17 cellular contexts compared by ENCODE assay signal in genomic region chr10:77240959-77241358, GRCh38.
DNase-seq lines count a peak whose midpoint lies in the region; ATAC-seq and TF ChIP-seq lines count a peak whose summit lies in the region.
"Had no signal": no experiment of that assay in that cellular context is flagged by ENCODE, and none has a peak within 500 bp of the region (broad histone marks: within the 10 kb centered on the region; RNA-seq: fewer than 3 reads in every experiment).

No MANE protein-coding gene starts in this region.

- DNase-seq in coronary artery (ENCODE audit: low spot score) (no peak), smooth muscle cell (lab: John Stamatoyannopoulos, UW; ENCODE audit: unreplicated experiment) (no peak), heart right ventricle (no peak), NCI-H69 (lab: John Stamatoyannopoulos, UW) (no peak), H4 (ENCODE audit: low spot score) (no peak)
- no peak for DNase-seq in activated naive CD8-positive, alpha-beta T cell treated with anti-CD3 and anti-CD28 coated beads for 36 hours
- DNase-seq: Calu3; CD8-positive, alpha-beta T cell; GOT3; KBM-7; NCI-H1694 treated with DMSO at 0.1 percent for 48 hours; NCI-H82; SJCRH30 had no signal

- H3K4me3 ChIP-seq in HEK293 (ENCODE audit: low read depth, low read length) (no peak overlapping the region), coronary artery (no peak overlapping the region), muscle layer of colon (ENCODE audit: low read depth in 1 of 2, low read length in 2 of 2) (no peak overlapping the region), smooth muscle cell (no peak overlapping the region), heart right ventricle (no peak overlapping the region)
- H3K4me3 ChIP-seq: A549, SJCRH30 had no signal

- intact Hi-C loops in heart right ventricle (cut with DNase I): loop anchor here in 1 of 10 donors (5.0 kb wide), 1 partner anchor 401 kb away; no protein-coding TSS in a partner anchor

- H3K9me3 Mint-ChIP-seq in activated naive CD8-positive, alpha-beta T cell treated with anti-CD3 and anti-CD28 coated beads for 36 hours: no peaks in the 10 kb centered on the region
- H3K9me3 Mint-ChIP-seq: CD8-positive, alpha-beta T cell had no signal

- H3K27ac ChIP-seq in HEK293 (ENCODE audit: extremely low read depth, low read depth, low read length): 0 out of 2 replicates have a peak overlapping the region, but pooled peaks have one; percentile 27
- H3K27ac ChIP-seq in coronary artery: peak overlapping the region; percentile 72 to 81
- peak overlapping the region; percentile 75 for H3K27ac ChIP-seq in muscle layer of colon (ENCODE audit: low read depth, low read length)
- H3K27ac ChIP-seq in smooth muscle cell (ENCODE audit: low read depth): peak overlapping the region; percentile 74
- no peak overlapping the region for H3K27ac ChIP-seq in heart right ventricle
- H3K27ac ChIP-seq: A549, SJCRH30 had no signal

- no peaks in the 10 kb centered on the region for H3K79me2 ChIP-seq in smooth muscle cell (ENCODE audit: low read depth)

- TF ChIP-seq CTCF in HEK293 (tag by site-specific recombination; IDR thresholded peaks at IDR 0.05) (no peak), coronary artery (IDR thresholded peaks at IDR 0.05) (no peak), smooth muscle cell (IDR thresholded peaks at IDR 0.05; ENCODE audit: borderline replicate concordance, insufficient read depth, poor library complexity, severe bottlenecking) (no peak), heart right ventricle (IDR thresholded peaks at IDR 0.05) (no peak)

- no peak for ATAC-seq in heart right ventricle
- ATAC-seq: A549; CD8-positive, alpha-beta T cell; HepG2 had no signal

- H3K9ac ChIP-seq in muscle layer of colon (ENCODE audit: low read length) (peak overlapping the region; percentile 9), smooth muscle cell (ENCODE audit: low read depth) (no peak overlapping the region)

- no peaks in the 10 kb centered on the region for H3K9me3 ChIP-seq in HEK293 (ENCODE audit: control insufficient read depth, insufficient read depth, low read depth, low read length)
- H3K9me3 ChIP-seq in muscle layer of colon (ENCODE audit: low read length): no peaks in the 10 kb centered on the region
- no peaks in the 10 kb centered on the region for H3K9me3 ChIP-seq in smooth muscle cell (replicated peaks; ENCODE audit: low read depth)
- H3K9me3 ChIP-seq in heart right ventricle: no peaks in the 10 kb centered on the region
- H3K9me3 ChIP-seq: A549, SJCRH30 had no signal

- no peak overlapping the region for H3K27ac Mint-ChIP-seq in activated naive CD8-positive, alpha-beta T cell treated with anti-CD3 and anti-CD28 coated beads for 36 hours
- H3K27ac Mint-ChIP-seq: CD8-positive, alpha-beta T cell had no signal

- WGBS in smooth muscle cell (ENCODE audit: low lambda C conversion rate): 82% methylated on average over 3 of the region's 3 CpGs
- WGBS in heart right ventricle, 2 donors: 75 to 86% methylated on average over 3 of the region's 3 CpGs

- CTCF ChIA-PET in HEK293 (lab: Yijun Ruan, JAX): interaction anchor here (2.2 kb wide), 1 partner anchor 10 kb away, joined by 15 read pairs; no protein-coding TSS in a partner anchor

- no peaks in the 10 kb centered on the region for H3K36me3 ChIP-seq in HEK293 (ENCODE audit: control insufficient read depth in 2 of 2, insufficient read depth in 1 of 2, low read length in 2 of 2)
- no peaks in the 10 kb centered on the region for H3K36me3 ChIP-seq in muscle layer of colon (ENCODE audit: insufficient read depth, low read length)
- no peaks in the 10 kb centered on the region for H3K36me3 ChIP-seq in smooth muscle cell (ENCODE audit: low read depth)
- no peaks in the 10 kb centered on the region for H3K36me3 ChIP-seq in heart right ventricle
- H3K36me3 ChIP-seq: SJCRH30 had no signal

- H3K36me3 Mint-ChIP-seq in activated naive CD8-positive, alpha-beta T cell treated with anti-CD3 and anti-CD28 coated beads for 36 hours: no peaks in the 10 kb centered on the region
- H3K36me3 Mint-ChIP-seq: CD8-positive, alpha-beta T cell had no signal

- H2AFZ ChIP-seq in smooth muscle cell (ENCODE audit: low read depth): no peak overlapping the region

- H4K20me1 ChIP-seq in smooth muscle cell (ENCODE audit: low read depth): no peaks in the 10 kb centered on the region

- H3K4me1 ChIP-seq in HEK293 (ENCODE audit: control insufficient read depth, insufficient read depth, low read length) (peaks cover 7% of the 10 kb centered on the region), muscle layer of colon (ENCODE audit: insufficient read depth, low read length) (peaks cover 94% of the 10 kb centered on the region), smooth muscle cell (ENCODE audit: low read depth) (no peaks in the 10 kb centered on the region), heart right ventricle (peaks cover 0 to 28% (median 0%) of the 10 kb centered on the region in 9 donors)

- H3K27me3 ChIP-seq in muscle layer of colon (ENCODE audit: control insufficient read depth in 1 of 2, insufficient read depth in 2 of 2, low read length in 2 of 2) (no peaks in the 10 kb centered on the region), smooth muscle cell (ENCODE audit: low read depth) (no peaks in the 10 kb centered on the region), heart right ventricle (peaks cover 0 to 3% (median 0%) of the 10 kb centered on the region in 7 donors)
- H3K27me3 ChIP-seq: SJCRH30 had no signal

- H3K4me1 Mint-ChIP-seq in activated naive CD8-positive, alpha-beta T cell treated with anti-CD3 and anti-CD28 coated beads for 36 hours: peaks cover 10% of the 10 kb centered on the region

- POLR2A ChIA-PET in HEK293 (lab: Yijun Ruan, JAX): no interaction called here

- no peak overlapping the region for H3K4me3 Mint-ChIP-seq in activated naive CD8-positive, alpha-beta T cell treated with anti-CD3 and anti-CD28 coated beads for 36 hours
- H3K4me3 Mint-ChIP-seq: CD8-positive, alpha-beta T cell had no signal

- H3K27me3 Mint-ChIP-seq in activated naive CD8-positive, alpha-beta T cell treated with anti-CD3 and anti-CD28 coated beads for 36 hours: no peaks in the 10 kb centered on the region

- peaks cover 45% of the 10 kb centered on the region for H3F3A ChIP-seq in smooth muscle cell (ENCODE audit: low read depth)

- no peak overlapping the region for H3K4me2 ChIP-seq in smooth muscle cell
- H3K4me2 ChIP-seq: A549 had no signal

TF ChIP-seq in HEK293, 187 proteins besides CTCF, POLR2A, EP300 and RAD21 (continues in another document):
- TF ChIP-seq ZNF24 (tag by site-specific recombination; IDR thresholded peaks at IDR 0.05) (no peak), ZNF404 (tag by site-specific recombination; IDR thresholded peaks at IDR 0.05) (no peak), EGR2 (tag by site-specific recombination; IDR thresholded peaks at IDR 0.05; ENCODE audit: low read depth) (no peak), ZNF175 (tag by site-specific recombination; IDR thresholded peaks at IDR 0.05) (no peak), ZNF266 (tag by site-specific recombination; IDR thresholded peaks at IDR 0.05; ENCODE audit: low read depth) (no peak)
- TF ChIP-seq, protein P1, sequence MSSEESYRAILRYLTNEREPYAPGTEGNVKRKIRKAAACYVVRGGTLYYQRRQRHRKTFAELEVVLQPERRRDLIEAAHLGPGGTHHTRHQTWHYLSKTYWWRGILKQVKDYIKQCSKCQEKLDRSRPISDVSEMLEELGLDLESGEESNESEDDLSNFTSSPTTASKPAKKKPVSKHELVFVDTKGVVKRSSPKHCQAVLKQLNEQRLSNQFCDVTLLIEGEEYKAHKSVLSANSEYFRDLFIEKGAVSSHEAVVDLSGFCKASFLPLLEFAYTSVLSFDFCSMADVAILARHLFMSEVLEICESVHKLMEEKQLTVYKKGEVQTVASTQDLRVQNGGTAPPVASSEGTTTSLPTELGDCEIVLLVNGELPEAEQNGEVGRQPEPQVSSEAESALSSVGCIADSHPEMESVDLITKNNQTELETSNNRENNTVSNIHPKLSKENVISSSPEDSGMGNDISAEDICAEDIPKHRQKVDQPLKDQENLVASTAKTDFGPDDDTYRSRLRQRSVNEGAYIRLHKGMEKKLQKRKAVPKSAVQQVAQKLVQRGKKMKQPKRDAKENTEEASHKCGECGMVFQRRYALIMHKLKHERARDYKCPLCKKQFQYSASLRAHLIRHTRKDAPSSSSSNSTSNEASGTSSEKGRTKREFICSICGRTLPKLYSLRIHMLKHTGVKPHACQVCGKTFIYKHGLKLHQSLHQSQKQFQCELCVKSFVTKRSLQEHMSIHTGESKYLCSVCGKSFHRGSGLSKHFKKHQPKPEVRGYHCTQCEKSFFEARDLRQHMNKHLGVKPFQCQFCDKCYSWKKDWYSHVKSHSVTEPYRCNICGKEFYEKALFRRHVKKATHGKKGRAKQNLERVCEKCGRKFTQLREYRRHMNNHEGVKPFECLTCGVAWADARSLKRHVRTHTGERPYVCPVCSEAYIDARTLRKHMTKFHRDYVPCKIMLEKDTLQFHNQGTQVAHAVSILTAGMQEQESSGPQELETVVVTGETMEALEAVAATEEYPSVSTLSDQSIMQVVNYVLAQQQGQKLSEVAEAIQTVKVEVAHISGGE (tag by site-specific recombination; conservative IDR thresholded peaks at IDR 0.05; ENCODE audit: low read depth): no peak
- TF ChIP-seq, protein P2, sequence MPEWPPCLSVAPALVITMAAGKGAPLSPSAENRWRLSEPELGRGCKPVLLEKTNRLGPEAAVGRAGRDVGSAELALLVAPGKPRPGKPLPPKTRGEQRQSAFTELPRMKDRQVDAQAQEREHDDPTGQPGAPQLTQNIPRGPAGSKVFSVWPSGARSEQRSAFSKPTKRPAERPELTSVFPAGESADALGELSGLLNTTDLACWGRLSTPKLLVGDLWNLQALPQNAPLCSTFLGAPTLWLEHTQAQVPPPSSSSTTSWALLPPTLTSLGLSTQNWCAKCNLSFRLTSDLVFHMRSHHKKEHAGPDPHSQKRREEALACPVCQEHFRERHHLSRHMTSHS (tag by site-specific recombination; IDR thresholded peaks at IDR 0.05): no peak
- TF ChIP-seq, protein P3, sequence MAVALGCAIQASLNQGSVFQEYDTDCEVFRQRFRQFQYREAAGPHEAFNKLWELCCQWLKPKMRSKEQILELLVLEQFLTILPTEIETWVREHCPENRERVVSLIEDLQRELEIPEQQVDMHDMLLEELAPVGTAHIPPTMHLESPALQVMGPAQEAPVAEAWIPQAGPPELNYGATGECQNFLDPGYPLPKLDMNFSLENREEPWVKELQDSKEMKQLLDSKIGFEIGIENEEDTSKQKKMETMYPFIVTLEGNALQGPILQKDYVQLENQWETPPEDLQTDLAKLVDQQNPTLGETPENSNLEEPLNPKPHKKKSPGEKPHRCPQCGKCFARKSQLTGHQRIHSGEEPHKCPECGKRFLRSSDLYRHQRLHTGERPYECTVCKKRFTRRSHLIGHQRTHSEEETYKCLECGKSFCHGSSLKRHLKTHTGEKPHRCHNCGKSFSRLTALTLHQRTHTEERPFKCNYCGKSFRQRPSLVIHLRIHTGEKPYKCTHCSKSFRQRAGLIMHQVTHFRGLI (tag by site-specific recombination; IDR thresholded peaks at IDR 0.05): no peak

Comparison
In these comparisons a context has a peak if more than half of its experiments do, and no peak if none do; other contexts are left out.
1. H3K27ac ChIP-seq: peak in HEK293 (single experiment), coronary artery (2 of 2), muscle layer of colon (single experiment) and smooth muscle cell (single experiment); none in heart right ventricle (0 of 10).